ENCODE assay signal across 21 cellular contexts in the genomic region with DNA sequence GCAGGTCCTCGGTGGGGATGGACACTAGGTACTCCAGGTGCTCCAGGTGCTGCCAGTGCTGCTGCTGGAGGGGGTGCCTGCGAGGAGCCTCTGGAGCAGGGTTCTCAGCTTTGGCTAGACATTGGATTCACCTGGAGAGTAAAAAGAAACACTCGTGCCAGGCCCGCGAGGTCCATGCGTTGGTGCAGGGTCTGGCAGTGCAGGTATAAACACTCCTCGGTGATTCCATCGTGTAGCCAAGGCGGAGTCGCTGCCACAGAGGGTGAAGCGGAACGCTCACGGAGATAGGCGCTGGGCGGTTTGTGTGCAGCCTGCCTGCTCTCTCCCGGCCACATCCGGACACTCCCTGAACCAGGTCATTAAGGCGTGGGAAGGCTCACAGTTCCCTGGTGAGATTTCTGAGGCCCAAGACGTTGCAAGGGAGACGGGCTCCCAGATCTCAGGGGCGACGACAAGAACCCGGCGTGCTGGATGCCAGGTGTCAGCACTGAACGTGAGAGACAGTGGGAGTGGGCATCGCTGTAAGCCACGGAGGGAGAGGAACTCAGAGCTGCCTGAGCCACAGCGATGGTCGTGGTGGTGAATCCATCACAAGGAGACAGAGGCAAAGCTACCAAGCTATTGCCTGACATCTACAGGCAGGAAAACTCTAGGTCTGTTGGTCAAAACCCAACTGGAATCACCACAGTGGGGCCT. TPM values are rescaled to one million over a fixed set of nuclear protein-coding genes. Genes with fewer than 3 reads are reported as not detected.
A peak's percentile ranks its signal among the peaks of the same experiment; 100 is the strongest.
DNase-seq lines count a peak whose midpoint lies in the region; ATAC-seq and TF ChIP-seq lines count a peak whose summit lies in the region.
"Had no signal": no experiment of that assay in that cellular context is flagged by ENCODE, and none has a peak within 500 bp of the region (broad histone marks: within the 10 kb centered on the region; RNA-seq: fewer than 3 reads in every experiment).

No MANE protein-coding gene starts in this region.

- H3K9me3 ChIP-seq in SK-N-SH = no peaks in the 10 kb centered on the region
- no peaks in the 10 kb centered on the region for H3K9me3 ChIP-seq in transverse colon
- H3K9me3 ChIP-seq: SJSA1, testis had no signal

- H2AFZ ChIP-seq in SK-N-SH (ENCODE audit: low read depth) = no peak overlapping the region

- TF ChIP-seq CTCF in SK-N-SH (IDR thresholded peaks at IDR 0.05) (no peak), chondrocyte (IDR thresholded peaks at IDR 0.05) (peak; percentile 18), transverse colon (IDR thresholded peaks at IDR 0.05) (no peak), CD14-positive monocyte (IDR thresholded peaks at IDR 0.05) (no peak)

- no peaks in the 10 kb centered on the region for H3K36me3 ChIP-seq in SK-N-SH (replicated peaks in 1 of 2; ENCODE audit: control insufficient read depth in 1 of 2, insufficient read depth in 2 of 2, low read length in 1 of 2)
- no peaks in the 10 kb centered on the region for H3K36me3 ChIP-seq in transverse colon
- H3K36me3 ChIP-seq: SJSA1 had no signal

- no peak overlapping the region for H3K27ac Mint-ChIP-seq in chondrocyte (ENCODE audit: unreplicated experiment)
- no peak overlapping the region for H3K27ac Mint-ChIP-seq in CD14-positive monocyte
- H3K27ac Mint-ChIP-seq: activated CD4-positive, alpha-beta T cell treated with anti-CD3 and anti-CD28 coated beads for 36 hours; CD8-positive, alpha-beta T cell; memory B cell; T-helper 1 cell treated with Interleukin-12 subunit alpha and Interleukin-12 subunit beta and Interleukin-4 antibody, amounts not matched to agents 30 μg/mL and 1 μg/mL, for 36 hours had no signal

- in situ Hi-C loops in transverse colon (cut with MboI; ENCODE audit: low pct_ligation_motif_present in 1 of 4, low pct_unique_long_range_greater_than_20kb in 1 of 4, low sequenced_read_pairs in 3 of 4) = no loop called here

- CTCF ChIA-PET in SK-N-SH (lab: Yijun Ruan, JAX) = no interaction called here

- peak; percentile 32 for TF ChIP-seq RAD21 in SK-N-SH (IDR thresholded peaks at IDR 0.05; ENCODE audit: low read length)

- H3K9ac ChIP-seq in SK-N-SH = no peak overlapping the region

- no peak for TF ChIP-seq EP300 in SK-N-SH (IDR thresholded peaks at IDR 0.05; ENCODE audit: borderline replicate concordance in 1 of 2, low read depth in 1 of 2, low read length in 1 of 2)
- no peak for TF ChIP-seq EP300 in transverse colon (IDR thresholded peaks at IDR 0.05; ENCODE audit: low read depth)

- ATAC-seq in SK-N-SH treated with all-trans-retinoic acid at 6 μM for 48 hours = no peak
- ATAC-seq: activated CD4-positive, alpha-beta T cell treated with anti-CD3 and anti-CD28 coated beads for 36 hours; CD8-positive, alpha-beta T cell; stimulated activated naive CD8-positive, alpha-beta T cell treated with anti-CD3 and anti-CD28 coated beads, Interleukin-15, Interleukin-2, amounts not matched to agents 100 U/mL and 50 U/mL, for 24 hours had no signal

- H3K4me1 Mint-ChIP-seq in chondrocyte (ENCODE audit: low read depth) (peaks cover 9% of the 10 kb centered on the region), CD14-positive monocyte (peaks cover 19% of the 10 kb centered on the region)

- WGBS in SK-N-SH (ENCODE audit: low lambda C conversion rate) = 90% methylated on average over 28 of the region's 29 CpGs
- WGBS in transverse colon (ENCODE audit: low coverage in 1 of 2), 2 donors = 51% methylated on average over 29 of the region's 29 CpGs; no CpG with 5 or more reads in 1 of the 2 donors

- H3K79me2 ChIP-seq in SK-N-SH (ENCODE audit: insufficient read depth) = no peaks in the 10 kb centered on the region

- H3K9me3 Mint-ChIP-seq in chondrocyte (ENCODE audit: low read depth) = no peaks in the 10 kb centered on the region
- H3K9me3 Mint-ChIP-seq in CD14-positive monocyte = peaks cover 0 to 2% (median 0%) of the 10 kb centered on the region in 7 donors
- H3K9me3 Mint-ChIP-seq: CD8-positive, alpha-beta T cell; memory B cell; T-helper 1 cell treated with Interleukin-12 subunit alpha and Interleukin-12 subunit beta and Interleukin-4 antibody, amounts not matched to agents 30 μg/mL and 1 μg/mL, for 36 hours had no signal

- H3K36me3 Mint-ChIP-seq in chondrocyte (ENCODE audit: low read depth) (no peaks in the 10 kb centered on the region), CD14-positive monocyte (no peaks in the 10 kb centered on the region)
- H3K36me3 Mint-ChIP-seq: CD8-positive, alpha-beta T cell; memory B cell had no signal

- H3K27ac ChIP-seq in SK-N-SH (ENCODE audit: low read depth in 2 of 2, low read length in 1 of 2) (no peak overlapping the region), transverse colon (no peak overlapping the region)
- H3K27ac ChIP-seq: SJSA1, testis had no signal

- intact Hi-C loops in transverse colon (cut with DNase I; ENCODE audit: low total_unique reads) (no loop called here), CD14-positive monocyte (cut with micrococcal nuclease) (no loop called here)

- no peaks in the 10 kb centered on the region for H3F3A ChIP-seq in SK-N-SH (replicated peaks; ENCODE audit: insufficient read depth)

- H3K4me1 ChIP-seq in SK-N-SH (ENCODE audit: control insufficient read depth in 1 of 2, insufficient read depth in 2 of 2, low read depth in 1 of 2, low read length in 1 of 2) (no peaks in the 10 kb centered on the region; a peak in 1 of 4 replicates), transverse colon (peaks cover 0 to 5% (median 4%) of the 10 kb centered on the region in 4 donors)

- no peaks in the 10 kb centered on the region for H4K20me1 ChIP-seq in SK-N-SH (ENCODE audit: insufficient read depth)

- POLR2A ChIA-PET in SK-N-SH (lab: Yijun Ruan, JAX) = no interaction called here

- H3K4me3 Mint-ChIP-seq in chondrocyte (ENCODE audit: unreplicated experiment) (no peak overlapping the region), CD14-positive monocyte (no peak overlapping the region)
- H3K4me3 Mint-ChIP-seq: activated CD4-positive, alpha-beta T cell treated with anti-CD3 and anti-CD28 coated beads for 36 hours; CD8-positive, alpha-beta T cell; memory B cell; T-helper 1 cell treated with Interleukin-12 subunit alpha and Interleukin-12 subunit beta and Interleukin-4 antibody, amounts not matched to agents 30 μg/mL and 1 μg/mL, for 36 hours had no signal

- H3K9me2 ChIP-seq in SK-N-SH = no peaks in the 10 kb centered on the region

- H3K27me3 Mint-ChIP-seq in chondrocyte (ENCODE audit: low read depth) (peaks cover 4% of the 10 kb centered on the region), CD14-positive monocyte (ENCODE audit: low read depth in 3 of 3) (peaks cover 0 to 8% (median 1%) of the 10 kb centered on the region in 3 donors)
- H3K27me3 Mint-ChIP-seq: activated CD4-positive, alpha-beta T cell treated with anti-CD3 and anti-CD28 coated beads for 36 hours had no signal

- H3K4me2 ChIP-seq in SK-N-SH = no peak overlapping the region

- H3K27me3 ChIP-seq in SK-N-SH (ENCODE audit: insufficient read depth) (no peaks in the 10 kb centered on the region), transverse colon (no peaks in the 10 kb centered on the region)
- H3K27me3 ChIP-seq: SJSA1, testis had no signal

- TF ChIP-seq POLR2A in transverse colon (IDR thresholded peaks at IDR 0.05) = no peak

- H3K4me3 ChIP-seq in SK-N-SH (ENCODE audit: low read depth in 2 of 2, low read length in 1 of 2) = no peak overlapping the region
- no peak overlapping the region for H3K4me3 ChIP-seq in transverse colon
- H3K4me3 ChIP-seq: SJSA1, testis had no signal

- DNase-seq in SK-N-SH (no peak), chondrocyte (ENCODE audit: low spot score) (no peak), left kidney (ENCODE audit: low read depth, low spot score) (peak; percentile 55), transverse colon (peak; percentile 38), CD14-positive monocyte (ENCODE audit: low spot score) (no peak), NCI-H128 (lab: John Stamatoyannopoulos, UW; ENCODE audit: unreplicated experiment) (no peak), cerebellum (ENCODE audit: low spot score) (no peak)
- DNase-seq: activated CD4-positive, alpha-beta T cell treated with anti-CD3 and anti-CD28 coated beads for 36 hours; activated CD8-positive, alpha-beta memory T cell treated with anti-CD3 and anti-CD28 coated beads for 24 hours; CD8-positive, alpha-beta T cell; DMS153; NCI-H1048; NCI-H187; NCI-H526; nucleus accumbens; stimulated activated naive CD8-positive, alpha-beta T cell treated with anti-CD3 and anti-CD28 coated beads, Interleukin-15, Interleukin-2, amounts not matched to agents 100 U/mL and 50 U/mL, for 24 hours; testis had no signal

TF ChIP-seq in SK-N-SH, 30 proteins besides CTCF, POLR2A, EP300 and RAD21 (continues in another document):
- TF ChIP-seq FOSL2 (IDR thresholded peaks at IDR 0.05; ENCODE audit: borderline replicate concordance, low read depth) (no peak), RXRA (IDR thresholded peaks at IDR 0.05; ENCODE audit: borderline replicate concordance, low read depth) (no peak)
- TF ChIP-seq, protein P1, sequence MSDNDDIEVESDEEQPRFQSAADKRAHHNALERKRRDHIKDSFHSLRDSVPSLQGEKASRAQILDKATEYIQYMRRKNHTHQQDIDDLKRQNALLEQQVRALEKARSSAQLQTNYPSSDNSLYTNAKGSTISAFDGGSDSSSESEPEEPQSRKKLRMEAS (IDR thresholded peaks at IDR 0.05; ENCODE audit: low read depth) = no peak

RNA-seq across cellular contexts. Expression of a gene that starts 17.2 kb away (rescaled TPM):
- polyA plus RNA-seq in SK-N-SH (2012; rRNA removed) = 89.0 and 125 TPM in 2 replicates
- polyA plus RNA-seq in SK-N-SH (2012; cell fraction: cytosol; rRNA removed) = 116 and 122 TPM in 2 replicates
- 31.5 and 38.2 TPM in 2 replicates for polyA plus RNA-seq in SK-N-SH (2012; cell fraction: nucleus; rRNA removed)
- total RNA-seq in chondrocyte = 51.3 to 60.3 TPM (median 52.3 TPM) in 3 replicates
- total RNA-seq in transverse colon = 10 to 100 TPM; 18.3 to 56.7 (median 38.1) TPM
- 100 to 1,000 TPM; 109 to 112 TPM for polyA plus RNA-seq in CD14-positive monocyte
- total RNA-seq in cerebellum = 43.8 TPM

RNA-seq across cellular contexts. Expression of a gene that starts 33.5 kb away (rescaled TPM):
- polyA plus RNA-seq in SK-N-SH (2012; rRNA removed) (129 and 149 TPM in 2 replicates), CD14-positive monocyte (10 to 100 TPM; 22.5 to 31.0 TPM)
- polyA plus RNA-seq in SK-N-SH (2012; cell fraction: cytosol; rRNA removed) = 55.4 and 71.0 TPM in 2 replicates
- 527 and 606 TPM in 2 replicates for polyA plus RNA-seq in SK-N-SH (2012; cell fraction: nucleus; rRNA removed)
- total RNA-seq in chondrocyte (48.5 to 75.5 TPM (median 54.8 TPM) in 3 replicates), transverse colon (10 to 100 TPM; 40.8 to 78.0 (median 60.5) TPM), cerebellum (102 TPM)

RNA-seq across cellular contexts. Expression of a gene that starts 38.4 kb away (rescaled TPM):
- polyA plus RNA-seq in SK-N-SH (2012; rRNA removed) (171 and 196 TPM in 2 replicates), CD14-positive monocyte (100 to 1,000 TPM; 206 to 238 TPM)
- 173 and 196 TPM in 2 replicates for polyA plus RNA-seq in SK-N-SH (2012; cell fraction: cytosol; rRNA removed)
- polyA plus RNA-seq in SK-N-SH (2012; cell fraction: nucleus; rRNA removed) = 113 and 135 TPM in 2 replicates
- total RNA-seq in chondrocyte (225 to 333 TPM (median 329 TPM) in 3 replicates), transverse colon (100 to 1,000 TPM; 157 to 552 (median 288) TPM), cerebellum (93.7 TPM)

Comparison
In these comparisons a context has a peak if more than half of its experiments do, and no peak if none do; other contexts are left out.
1. DNase-seq: peak in left kidney (single experiment) and transverse colon (single experiment); none in SK-N-SH (single experiment), chondrocyte (single experiment), CD14-positive monocyte (single experiment), NCI-H128 (single experiment) and cerebellum (single experiment).